Comparison of ENCODE assay signal across 25 cellular contexts in the genomic region with DNA sequence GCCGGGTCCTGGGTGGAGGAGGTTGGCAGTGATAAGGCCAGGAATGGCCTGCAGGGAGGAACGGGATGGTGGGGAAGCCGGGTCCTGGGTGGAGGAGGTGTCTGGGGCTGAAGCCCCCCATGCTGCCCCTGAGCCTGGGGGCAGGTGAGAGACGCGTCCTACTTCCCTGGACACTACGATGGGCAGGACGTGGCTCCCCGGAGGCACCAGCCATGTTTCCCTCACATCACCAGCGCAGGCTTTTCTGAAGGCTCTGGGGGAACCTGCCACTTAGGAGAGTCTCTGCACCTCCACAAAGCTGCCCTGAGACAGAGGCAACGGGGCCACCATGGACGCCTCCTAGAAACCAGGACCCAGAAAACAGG.
"Had no signal": no experiment of that assay in that cellular context is flagged by ENCODE, and none has a peak within 500 bp of the region (broad histone marks: within the 10 kb centered on the region; RNA-seq: fewer than 3 reads in every experiment).

No MANE protein-coding gene starts in this region.

- H3K4me1 ChIP-seq: pancreas, prostate gland, suprapubic skin, transverse colon, upper lobe of right lung, uterus had no signal

- H3K27ac ChIP-seq: pancreas, prostate gland, right atrium auricular region, skin epidermis, suprapubic skin, transverse colon, upper lobe of right lung, uterus had no signal

- H3K27me3 ChIP-seq: pancreas, right atrium auricular region, transverse colon, uterus had no signal

- H3K4me3 ChIP-seq: lung, pancreas, prostate gland, right atrium auricular region, skin epidermis, suprapubic skin, transverse colon, upper lobe of right lung, uterus had no signal

- H3K9me3 ChIP-seq: pancreas, prostate gland, right atrium auricular region, suprapubic skin, transverse colon, upper lobe of right lung, uterus had no signal

- H3K36me3 ChIP-seq: pancreas, prostate gland, right atrium auricular region, suprapubic skin, transverse colon, upper lobe of right lung, uterus had no signal

- ATAC-seq: effector memory CD8-positive, alpha-beta T cell; left lobe of liver; naive thymus-derived CD4-positive, alpha-beta T cell; pancreas; stimulated activated naive CD8-positive, alpha-beta T cell treated with anti-CD3 and anti-CD28 coated beads, Interleukin-15, amount 100 ng/mL, for 72 hours; upper lobe of right lung had no signal

- DNase-seq: cerebellar nuclear complex; cortex of kidney; effector memory CD8-positive, alpha-beta T cell; erythroblast; hypothalamus; immature natural killer cell; mesenchymal stem cell; midbrain; occipital lobe; stimulated activated CD4-positive, alpha-beta T cell treated with anti-CD3 and anti-CD28 coated beads, Interleukin-15, amount 100 ng/mL, for 24 hours; stimulated activated CD4-positive, alpha-beta T cell treated with anti-CD3 and anti-CD28 coated beads, Interleukin-4, amount 100 ng/mL, for 1 hour; stimulated activated CD8-positive, alpha-beta memory T cell treated with anti-CD3 and anti-CD28 coated beads, Interleukin-4, amount 100 ng/mL, for 48 hours; stimulated activated naive CD4-positive, alpha-beta T cell; stimulated activated naive CD8-positive, alpha-beta T cell treated with anti-CD3 and anti-CD28 coated beads, Interleukin-15, amount 100 ng/mL, for 72 hours; transverse colon; uterus had no signal
